8 cellular contexts compared by ENCODE assay signal in the genomic region with DNA sequence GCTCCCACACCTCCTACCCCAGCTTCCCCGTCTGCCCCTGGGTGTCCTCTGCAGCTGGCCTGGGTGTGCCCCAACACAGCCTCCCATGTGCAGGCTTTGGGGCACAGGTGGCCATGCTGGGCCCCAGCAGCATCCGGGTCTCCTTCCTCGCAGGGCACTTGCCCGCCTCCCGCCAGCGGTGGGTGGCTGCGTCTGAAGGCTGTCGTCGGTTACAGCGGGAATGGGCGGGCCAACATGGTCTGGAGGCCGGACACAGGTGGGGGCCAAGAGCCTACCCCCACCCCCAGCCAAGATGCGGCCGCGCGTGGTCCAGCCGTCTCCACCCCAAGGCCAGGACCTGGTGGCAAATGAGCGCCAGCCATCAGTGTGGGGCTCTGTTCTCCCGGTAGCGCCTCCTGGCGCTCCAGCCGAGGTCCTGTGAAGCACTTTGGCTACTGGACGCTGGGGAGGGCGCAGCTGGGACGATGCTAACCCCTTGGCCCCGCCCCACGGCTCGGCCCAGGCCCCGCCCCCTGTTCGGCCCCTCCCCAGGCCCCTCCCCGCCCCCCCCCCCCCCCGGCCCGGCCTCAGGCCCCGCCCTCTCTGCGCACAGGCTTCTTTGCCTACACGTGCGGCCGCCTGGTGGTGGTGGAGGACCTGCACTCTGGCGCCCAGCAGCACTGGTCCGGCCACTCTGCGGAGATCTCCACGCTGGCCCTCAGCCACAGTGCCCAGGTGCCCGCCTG. TPM values are rescaled to one million over a fixed set of nuclear protein-coding genes. Genes with fewer than 3 reads are reported as not detected.
DNase-seq lines count a peak whose midpoint lies in the region; ATAC-seq, FAIRE-seq and TF ChIP-seq lines count a peak whose summit lies in the region.

No MANE protein-coding gene starts in this region.

- H3K27me3 Mint-ChIP-seq in T-helper 17 cell (no peaks in the 10 kb centered on the region), astrocyte (ENCODE audit: low read depth, unreplicated experiment) (no peaks in the 10 kb centered on the region)

- TF ChIP-seq RAD21 in A549 (conservative IDR thresholded peaks at IDR 0.05 in 1 of 2, IDR thresholded peaks at IDR 0.05 in 1 of 2) = peak; percentile 40 to 54; a peak in 4 of 5 replicates

- H3K27ac ChIP-seq in A549 (peak overlapping the region; percentile 71 to 87; a peak in 5 of 6 replicates), Karpas-422 (ENCODE audit: low read length) (peak overlapping the region; percentile 22), astrocyte (ENCODE audit: low read depth, low read length) (no peak overlapping the region), right atrium auricular region (peak overlapping the region; percentile 68 to 78)

- no peak overlapping the region for H3K4me3 ChIP-seq in A549
- peak overlapping the region; percentile 28; the same call in 1 of the 2 replicates for H3K4me3 ChIP-seq in Karpas-422 (ENCODE audit: low read length)
- H3K4me3 ChIP-seq in astrocyte (ENCODE audit: insufficient read depth, low read depth, low read length) = no peak overlapping the region
- H3K4me3 ChIP-seq in right atrium auricular region = peak overlapping the region in 1 of 2 donors; percentile 39

- H3K9ac ChIP-seq in Karpas-422 (ENCODE audit: low read length) (peak overlapping the region; percentile 60), astrocyte (ENCODE audit: low read length) (no peak overlapping the region)

- no peaks in the 10 kb centered on the region for H3K9me3 ChIP-seq in A549
- H3K9me3 ChIP-seq in Karpas-422 (ENCODE audit: low read length) = no peaks in the 10 kb centered on the region
- no peaks in the 10 kb centered on the region for H3K9me3 ChIP-seq in T-helper 17 cell (ENCODE audit: control insufficient read depth, low read length, poor library complexity, severe bottlenecking)
- no peaks in the 10 kb centered on the region for H3K9me3 ChIP-seq in astrocyte (ENCODE audit: insufficient read depth, low read depth, low read length)
- H3K9me3 ChIP-seq in right atrium auricular region = no peaks in the 10 kb centered on the region

- H3K4me1 ChIP-seq in A549 = peaks cover 14% of the 10 kb centered on the region
- H3K4me1 ChIP-seq in Karpas-422 (ENCODE audit: low read length) = peaks cover 13% of the 10 kb centered on the region
- no peaks in the 10 kb centered on the region for H3K4me1 ChIP-seq in astrocyte (ENCODE audit: insufficient read depth, low read length)
- peaks cover 0 to 14% of the 10 kb centered on the region in 2 donors for H3K4me1 ChIP-seq in right atrium auricular region

- CTCF ChIA-PET in A549 (lab: Yijun Ruan, JAX) = interaction anchor here (0.5 to 13.5 kb wide), 29 partner anchors 9 to 657 kb away, joined by 3 to 105 read pairs (median 6); a partner anchor contains a TSS

- peak; percentile 78 to 90 for ATAC-seq in A549
- ATAC-seq in GM18907 (IDR thresholded peaks at IDR 0.05; ENCODE audit: unreplicated experiment) = peak; percentile 41
- ATAC-seq in T-helper 17 cell = peak; percentile 79
- no peak for ATAC-seq in GM19324 (IDR thresholded peaks at IDR 0.05; ENCODE audit: low FRiP score, unreplicated experiment)

- H3K36me3 ChIP-seq in Karpas-422 (ENCODE audit: insufficient read depth, low read length) (no peaks in the 10 kb centered on the region; the same call in 1 of the 2 replicates), astrocyte (ENCODE audit: insufficient read depth, low read length) (no peaks in the 10 kb centered on the region), right atrium auricular region (no peaks in the 10 kb centered on the region)

- DNase-seq in A549 (ENCODE audit: low read depth in 1 of 2, low spot score in 1 of 2) (peak; percentile 70 to 94), Karpas-422 (peak; percentile 95), T-helper 17 cell (peak; percentile 60 to 70 (median 65)), astrocyte (ENCODE audit: low read depth) (peak; percentile 32), right atrium auricular region (ENCODE audit: low spot score) (peak; percentile 89), putamen (ENCODE audit: low spot score) (peak; percentile 86)

- H3K27ac Mint-ChIP-seq in T-helper 17 cell (no peak overlapping the region), astrocyte (ENCODE audit: unreplicated experiment) (no peak overlapping the region)

- H3K79me2 ChIP-seq in Karpas-422 (ENCODE audit: low read length) (0 out of 2 replicates have a peak, but pooled peaks cover 3% of the 10 kb centered on the region), astrocyte (ENCODE audit: insufficient read depth, low read length) (no peaks in the 10 kb centered on the region)

- no peaks in the 10 kb centered on the region for H3K36me3 Mint-ChIP-seq in T-helper 17 cell (ENCODE audit: low read depth)
- peaks cover 2% of the 10 kb centered on the region for H3K36me3 Mint-ChIP-seq in astrocyte (ENCODE audit: low read depth, unreplicated experiment)

- no peak for FAIRE-seq in A549 (lab: Jason Lieb, UNC)
- no peak for FAIRE-seq in astrocyte (lab: Jason Lieb, UNC)

- H3K4me3 Mint-ChIP-seq in T-helper 17 cell (no peak overlapping the region), astrocyte (ENCODE audit: unreplicated experiment) (no peak overlapping the region)

- H3K4me1 Mint-ChIP-seq in T-helper 17 cell (peaks cover 5% of the 10 kb centered on the region), astrocyte (ENCODE audit: low read depth, unreplicated experiment) (no peaks in the 10 kb centered on the region)

- POLR2A ChIA-PET in A549 (lab: Yijun Ruan, JAX) = interaction anchor here (1.0 to 1.4 kb wide), 2 partner anchors 15 to 31 kb away, joined by 3 read pairs; a partner anchor contains a TSS

- no peaks in the 10 kb centered on the region for H3K9me3 Mint-ChIP-seq in astrocyte (ENCODE audit: unreplicated experiment)

- no peaks in the 10 kb centered on the region for H3K9me2 ChIP-seq in Karpas-422 (replicated peaks; ENCODE audit: insufficient read depth, low read length)

- 32% methylated on average over 20 of the region's 43 CpGs for WGBS in A549 (ENCODE audit: missing lambda C conversion rate)

- H3K4me2 ChIP-seq in A549 (peak overlapping the region; percentile 70), Karpas-422 (ENCODE audit: low read depth, low read length, poor library complexity, severe bottlenecking) (peak overlapping the region; percentile 50), astrocyte (ENCODE audit: low read length) (peak overlapping the region; percentile 44)

- no peaks in the 10 kb centered on the region for H4K20me1 ChIP-seq in Karpas-422 (ENCODE audit: insufficient read depth, low read depth, low read length)
- no peaks in the 10 kb centered on the region for H4K20me1 ChIP-seq in astrocyte (ENCODE audit: insufficient read depth, low read length)

- H3K27me3 ChIP-seq in Karpas-422 (ENCODE audit: low read length) (no peaks in the 10 kb centered on the region), astrocyte (ENCODE audit: insufficient read depth, low read length) (no peaks in the 10 kb centered on the region), right atrium auricular region (no peaks in the 10 kb centered on the region)

- H2AFZ ChIP-seq in Karpas-422 (ENCODE audit: low read length) (no peak overlapping the region), astrocyte (ENCODE audit: low read depth, low read length) (peak overlapping the region; percentile 47)

- no peak for TF ChIP-seq EP300 in A549 (IDR thresholded peaks at IDR 0.05)

- TF ChIP-seq CTCF in A549 (IDR thresholded peaks at IDR 0.05) (peak; percentile 48), astrocyte (IDR thresholded peaks at IDR 0.05; ENCODE audit: insufficient read depth, low read depth, low read length) (peak; percentile 2), right atrium auricular region (IDR thresholded peaks at IDR 0.05) (peak; percentile 47 to 70)

- no peak for TF ChIP-seq POLR2A in A549 (IDR thresholded peaks at IDR 0.05; ENCODE audit: low read length)

RNA-seq across cellular contexts. Expression of a gene that starts 7.3 kb away (rescaled TPM):
- polyA plus RNA-seq in A549 (2011; rRNA removed) (33.9 and 38.0 TPM in 2 replicates), A549 (2017; fragmentation: RNase III; extraction: RNeasy Plus Mini Kit Qiagen cat#74134 plus additional on column Dnase treatment) (74.0 to 83.5 TPM (median 83.1 TPM) in 3 replicates)
- 125 and 162 TPM in 2 replicates for polyA plus RNA-seq in A549 (2012; cell fraction: cytosol; rRNA removed)
- 953 and 1,278 TPM in 2 replicates for polyA plus RNA-seq in A549 (2012; cell fraction: nucleus; rRNA removed)
- polyA minus RNA-seq in A549 (2011; rRNA and poly(A)+ RNA removed) = 26.4 and 38.1 TPM in 2 replicates
- 73.8 and 114 TPM in 2 replicates for total RNA-seq in Karpas-422 (2014; rRNA removed; shearing (Covaris generic); ENCODE audit: low replicate concordance)
- total RNA-seq in T-helper 17 cell (100 to 1,000 TPM; 190 to 203 TPM), astrocyte (87.3 and 93.2 TPM in 2 replicates), right atrium auricular region (10 to 100 TPM; 37.8 to 42.8 TPM)

RNA-seq across cellular contexts. Expression of a gene that starts 11.5 kb away (rescaled TPM):
- polyA plus RNA-seq in A549 (2011; rRNA removed) (6.5 and 7.3 TPM in 2 replicates), A549 (2017; fragmentation: RNase III; extraction: RNeasy Plus Mini Kit Qiagen cat#74134 plus additional on column Dnase treatment) (28.1 to 31.4 TPM (median 30.7 TPM) in 3 replicates)
- 27.7 and 34.5 TPM in 2 replicates for polyA plus RNA-seq in A549 (2012; cell fraction: cytosol; rRNA removed)
- polyA plus RNA-seq in A549 (2012; cell fraction: nucleus; rRNA removed) = 286 and 396 TPM in 2 replicates
- polyA minus RNA-seq in A549 (2011; rRNA and poly(A)+ RNA removed) = 4.8 and 8.1 TPM in 2 replicates
- 37.2 and 55.2 TPM in 2 replicates for total RNA-seq in Karpas-422 (2014; rRNA removed; shearing (Covaris generic); ENCODE audit: low replicate concordance)
- total RNA-seq in T-helper 17 cell (10 to 100 TPM; 11.1 to 15.3 TPM), astrocyte (16.1 and 21.2 TPM in 2 replicates), right atrium auricular region (1 to 10 TPM; 3.0 to 5.7 TPM)

RNA-seq across cellular contexts. Expression of a gene that starts 14.8 kb away (rescaled TPM):
- polyA plus RNA-seq in A549 (2011; rRNA removed) (0.56 and 0.75 TPM in 2 replicates), A549 (2017; fragmentation: RNase III; extraction: RNeasy Plus Mini Kit Qiagen cat#74134 plus additional on column Dnase treatment) (1.2 to 1.6 TPM (median 1.4 TPM) in 3 replicates)
- 1.5 and 1.8 TPM in 2 replicates for polyA plus RNA-seq in A549 (2012; cell fraction: cytosol; rRNA removed)
- 19.1 and 19.7 TPM in 2 replicates for polyA plus RNA-seq in A549 (2012; cell fraction: nucleus; rRNA removed)
- polyA minus RNA-seq in A549 (2011; rRNA and poly(A)+ RNA removed) = 0.12 and 0.29 TPM in 2 replicates
- 3.6 and 15.2 TPM in 2 replicates for total RNA-seq in Karpas-422 (2014; rRNA removed; shearing (Covaris generic); ENCODE audit: low replicate concordance)
- total RNA-seq in T-helper 17 cell (1 to 10 TPM; 5.7 to 5.9 TPM), astrocyte (4.0 and 4.9 TPM in 2 replicates), right atrium auricular region (1 to 10 TPM in 1 of 2 donors, under 1 TPM in 1; 0.67 to 1.3 TPM)

RNA-seq across cellular contexts. Expression of a gene that starts 19.0 kb away (rescaled TPM):
- polyA plus RNA-seq in A549 (2011; rRNA removed) (10.7 and 12.9 TPM in 2 replicates), A549 (2017; fragmentation: RNase III; extraction: RNeasy Plus Mini Kit Qiagen cat#74134 plus additional on column Dnase treatment) (20.3 to 21.3 TPM (median 21.3 TPM) in 3 replicates)
- polyA plus RNA-seq in A549 (2012; cell fraction: cytosol; rRNA removed) = 55.0 and 61.1 TPM in 2 replicates
- polyA plus RNA-seq in A549 (2012; cell fraction: nucleus; rRNA removed) = 68.5 and 70.2 TPM in 2 replicates
- polyA minus RNA-seq in A549 (2011; rRNA and poly(A)+ RNA removed) = 2.0 TPM in 2 replicates
- 41.7 and 137 TPM in 2 replicates for total RNA-seq in Karpas-422 (2014; rRNA removed; shearing (Covaris generic); ENCODE audit: low replicate concordance)
- total RNA-seq in T-helper 17 cell (10 to 100 TPM; 15.7 to 17.1 TPM), astrocyte (20.9 and 23.7 TPM in 2 replicates), right atrium auricular region (100 to 1,000 TPM; 110 to 121 TPM)

RNA-seq across cellular contexts. Expression of a gene that starts 19.6 kb away (rescaled TPM):
- polyA plus RNA-seq in A549 (2011; rRNA removed) (53.2 and 60.6 TPM in 2 replicates), A549 (2017; fragmentation: RNase III; extraction: RNeasy Plus Mini Kit Qiagen cat#74134 plus additional on column Dnase treatment) (90.0 to 93.5 TPM (median 90.4 TPM) in 3 replicates)
- 134 and 143 TPM in 2 replicates for polyA plus RNA-seq in A549 (2012; cell fraction: cytosol; rRNA removed)
- polyA plus RNA-seq in A549 (2012; cell fraction: nucleus; rRNA removed) = 123 and 167 TPM in 2 replicates
- 18.1 and 28.3 TPM in 2 replicates for polyA minus RNA-seq in A549 (2011; rRNA and poly(A)+ RNA removed)
- total RNA-seq in Karpas-422 (2014; rRNA removed; shearing (Covaris generic); ENCODE audit: low replicate concordance) = 142 and 145 TPM in 2 replicates
- total RNA-seq in T-helper 17 cell (10 to 100 TPM; 65.5 to 67.4 TPM), astrocyte (138 and 140 TPM in 2 replicates), right atrium auricular region (100 to 1,000 TPM; 135 to 186 TPM)

Comparison
In these comparisons a context has a peak if more than half of its experiments do, and no peak if none do; other contexts are left out.
1. DNase-seq: peak in every context shown above with its lines; median percentile 95 in Karpas-422; 89 in right atrium auricular region; 86 in putamen; 82 in A549; 65 in T-helper 17 cell; 32 in astrocyte.
2. CTCF ChIP-seq: peak in every context shown above with its lines; median percentile 58 in right atrium auricular region; 48 in A549; 2 in astrocyte.